8 cellular contexts compared by ENCODE assay signal in the genomic region with DNA sequence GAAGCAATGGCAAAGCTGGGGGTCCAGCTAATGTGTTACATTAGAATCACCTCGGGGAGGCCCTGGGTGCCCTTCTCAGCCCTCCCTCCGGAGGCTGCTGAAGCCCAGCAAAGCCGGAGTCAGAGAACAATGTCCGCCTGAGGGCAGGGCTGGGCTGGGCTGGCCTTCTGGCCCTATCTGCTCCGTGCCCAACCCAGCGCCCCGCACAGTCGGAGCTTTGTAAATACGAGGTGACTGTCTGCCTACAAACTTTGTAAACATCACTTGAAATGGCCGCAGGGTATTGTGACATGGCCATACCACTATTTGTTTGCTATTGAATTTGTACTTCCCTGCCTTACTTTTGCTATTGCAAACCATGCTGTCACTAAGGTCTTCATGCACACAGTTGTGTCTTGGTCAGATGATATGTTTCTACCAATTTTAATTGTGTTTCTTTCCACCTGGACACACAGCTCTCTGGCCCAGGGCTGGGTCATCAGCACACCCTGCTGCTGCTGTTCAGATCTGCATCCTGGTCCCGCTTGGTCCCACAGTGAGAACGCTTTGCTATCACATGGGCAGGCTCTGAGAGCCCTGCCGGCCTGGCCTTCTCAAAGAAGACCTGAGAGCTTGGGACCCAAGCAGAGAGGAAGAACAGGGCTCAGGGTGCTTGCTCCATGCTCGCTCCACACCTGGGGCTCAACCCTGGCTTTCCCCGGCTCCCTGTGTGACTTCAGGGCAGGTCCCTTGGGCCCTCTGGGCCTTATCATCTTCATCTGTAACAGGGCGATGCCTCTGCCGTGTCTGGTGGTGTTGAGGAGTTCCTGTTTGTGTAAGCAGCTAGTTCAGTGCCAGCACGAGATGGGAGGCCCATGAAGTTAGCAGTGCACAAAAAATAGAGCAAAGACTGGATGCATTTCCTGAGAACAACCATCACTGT. TPM values are rescaled to one million over a fixed set of nuclear protein-coding genes. Genes with fewer than 3 reads are reported as not detected.
DNase-seq lines count a peak whose midpoint lies in the region; ATAC-seq and TF ChIP-seq lines count a peak whose summit lies in the region.

No MANE protein-coding gene starts in this region.

- H3K4me3 ChIP-seq in DND-41 (ENCODE audit: low read depth in 1 of 2, low read length in 2 of 2): no peak overlapping the region

- H3K27me3 Mint-ChIP-seq in MCF 10A (ENCODE audit: insufficient read depth, unreplicated experiment): no peaks in the 10 kb centered on the region
- no peaks in the 10 kb centered on the region for H3K27me3 Mint-ChIP-seq in neural crest cell (ENCODE audit: low read depth)

- ATAC-seq in DND-41 (ENCODE audit: insufficient read depth, low read depth): peak; percentile 87
- ATAC-seq in HG02973 (IDR thresholded peaks at IDR 0.05; ENCODE audit: unreplicated experiment): no peak
- no peak for ATAC-seq in HG02588 (IDR thresholded peaks at IDR 0.05; ENCODE audit: unreplicated experiment)

- TF ChIP-seq CTCF in DND-41 (IDR thresholded peaks at IDR 0.05; ENCODE audit: borderline replicate concordance, extremely low read depth, low read length, poor library complexity, severe bottlenecking) (no peak), MCF 10A (IDR thresholded peaks at IDR 0.05; ENCODE audit: unreplicated experiment) (peak; percentile 20), neural crest cell (conservative IDR thresholded peaks at IDR 0.05) (no peak)

- POLR2A ChIA-PET in MCF 10A (lab: Yijun Ruan, JAX): interaction anchor here (0.9 to 5.9 kb wide), 14 partner anchors 9 to 353 kb away, joined by 3 to 79 read pairs (median 4); partner anchors contain the start of genes BLOC1S4, MRFAP1 and MRFAP1L1

- peak overlapping the region; percentile 95 for H3K27ac Mint-ChIP-seq in MCF 10A (ENCODE audit: low read depth, unreplicated experiment)
- H3K27ac Mint-ChIP-seq in neural crest cell (ENCODE audit: unreplicated experiment): peak overlapping the region; percentile 12

- H3K9me3 ChIP-seq in DND-41 (ENCODE audit: insufficient read depth, low read length, severe bottlenecking): no peaks in the 10 kb centered on the region

- H3K9ac ChIP-seq in DND-41 (ENCODE audit: low read depth, low read length): no peak overlapping the region; the same call in 1 of the 2 replicates

- intact Hi-C loops in MCF 10A (cut with micrococcal nuclease): loop anchor here (2.0 kb wide), 1 partner anchor 21 kb away; a partner anchor contains a TSS

- H3K4me2 ChIP-seq in DND-41 (ENCODE audit: insufficient read depth, low read length): peak overlapping the region; percentile 18; the same call in 1 of the 2 replicates

- H3K4me1 ChIP-seq in DND-41 (ENCODE audit: insufficient read depth, low read length): peaks cover 18% of the 10 kb centered on the region

- H3K36me3 Mint-ChIP-seq in MCF 10A (ENCODE audit: insufficient read depth, unreplicated experiment) (peaks cover 7% of the 10 kb centered on the region), neural crest cell (ENCODE audit: low read depth) (peaks cover 6% of the 10 kb centered on the region)

- CTCF ChIA-PET in MCF 10A (lab: Yijun Ruan, JAX): interaction anchor here (0.6 to 2.2 kb wide), 9 partner anchors 9 to 493 kb away, joined by 3 to 17 read pairs (median 5); partner anchors contain the start of gene MRFAP1L1

- H3K36me3 ChIP-seq in DND-41 (ENCODE audit: insufficient read depth, low read length): peaks cover 5% of the 10 kb centered on the region; the same call in 1 of the 2 replicates

- H3K4me3 Mint-ChIP-seq in MCF 10A (ENCODE audit: unreplicated experiment) (peak overlapping the region; percentile 47), neural crest cell (no peak overlapping the region)

- H3K9me3 Mint-ChIP-seq in MCF 10A (ENCODE audit: unreplicated experiment) (no peaks in the 10 kb centered on the region), neural crest cell (no peaks in the 10 kb centered on the region)

- H3K4me1 Mint-ChIP-seq in MCF 10A (ENCODE audit: insufficient read depth, unreplicated experiment) (peaks cover 37% of the 10 kb centered on the region), neural crest cell (peaks cover 18% of the 10 kb centered on the region)

- no peaks in the 10 kb centered on the region for H3K27me3 ChIP-seq in DND-41 (ENCODE audit: insufficient read depth, low read length, poor library complexity)

- no TSS peak for BruUV-seq in MCF 10A (replicated peaks; lab: Mats Ljungman, UMichigan)

- DNase-seq in DND-41: peak; percentile 69
- DNase-seq in RPMI7951 (ENCODE audit: low read depth): peak; percentile 14
- peak; percentile 77 for DNase-seq in MCF 10A (ENCODE audit: unreplicated experiment)
- no peak for DNase-seq in neural crest cell (ENCODE audit: low read depth, low spot score)
- no peak for DNase-seq in NAMALWA (ENCODE audit: low spot score)
- DNase-seq in GM19238 (ENCODE audit: insufficient read length, low spot score): no peak

- H3K79me2 ChIP-seq in DND-41 (ENCODE audit: insufficient read depth, low read length): no peaks in the 10 kb centered on the region

- peak overlapping the region; percentile 55; the same call in 1 of the 2 replicates for H3K27ac ChIP-seq in DND-41 (ENCODE audit: low read length)

- H4K20me1 ChIP-seq in DND-41 (ENCODE audit: insufficient read depth, low read length): no peaks in the 10 kb centered on the region

- no peak overlapping the region for H2AFZ ChIP-seq in DND-41 (ENCODE audit: low read depth, low read length)

RNA-seq across cellular contexts. Expression of gene S100P, which starts 2.2 kb away (rescaled TPM):
- not detected in 2 replicates for total RNA-seq in RPMI7951 (2014; rRNA removed; shearing (Covaris generic))
- total RNA-seq in MCF 10A (2022) (55.6 and 97.6 TPM in 2 replicates), neural crest cell (not detected in 2 replicates)

RNA-seq across cellular contexts. Expression of gene MRFAP1L1, which starts 13.7 kb away (rescaled TPM):
- 53.2 and 61.4 TPM in 2 replicates for total RNA-seq in RPMI7951 (2014; rRNA removed; shearing (Covaris generic))
- total RNA-seq in MCF 10A (2022) (42.5 and 63.2 TPM in 2 replicates), neural crest cell (70.4 and 74.0 TPM in 2 replicates)

RNA-seq across cellular contexts. Expression of gene BLOC1S4, which starts 20.1 kb away (rescaled TPM):
- 11.5 and 21.2 TPM in 2 replicates for total RNA-seq in RPMI7951 (2014; rRNA removed; shearing (Covaris generic))
- 10.6 and 13.0 TPM in 2 replicates for total RNA-seq in MCF 10A (2022)
- 23.8 and 25.1 TPM in 2 replicates for total RNA-seq in neural crest cell

RNA-seq across cellular contexts. Expression of gene MRFAP1, which starts 55.4 kb away (rescaled TPM):
- total RNA-seq in RPMI7951 (2014; rRNA removed; shearing (Covaris generic)): 110 and 112 TPM in 2 replicates
- 387 and 481 TPM in 2 replicates for total RNA-seq in MCF 10A (2022)
- total RNA-seq in neural crest cell: 317 and 325 TPM in 2 replicates

Comparison
In these comparisons a context has a peak if more than half of its experiments do, and no peak if none do; other contexts are left out.
1. DNase-seq: peak in DND-41 (single experiment), RPMI7951 (single experiment) and MCF 10A (single experiment); none in neural crest cell (single experiment), NAMALWA (single experiment) and GM19238 (single experiment).
2. RNA of gene S100P, which starts 2.2 kb away (total RNA-seq): 55.6 to 97.6 TPM in MCF 10A; not detected in neural crest cell and not detected in RPMI7951; every median in the first group is over 10 times any median in the second.